ENCODE assay signal across 16 cellular contexts in the genomic region with DNA sequence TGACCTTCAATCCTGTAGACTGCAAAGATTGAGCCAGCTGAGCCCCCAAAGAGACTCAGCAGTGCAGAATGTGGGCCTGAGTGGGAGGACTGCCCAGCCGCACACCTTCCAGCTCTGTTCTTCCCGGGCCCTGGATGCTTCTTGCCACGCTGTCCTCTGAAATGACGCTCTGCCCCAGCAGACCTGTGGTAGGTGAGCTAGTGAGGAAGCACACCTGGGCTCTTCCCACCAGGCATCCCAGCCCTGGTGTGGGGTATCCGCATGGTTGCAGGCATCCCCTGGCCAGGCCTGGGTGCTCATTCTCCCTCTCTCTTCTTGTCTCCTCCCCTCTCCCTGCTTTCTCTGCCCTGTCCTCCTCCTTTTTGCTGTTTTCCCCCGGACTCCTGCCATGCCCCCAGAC.
"Had no signal": no experiment of that assay in that cellular context is flagged by ENCODE, and none has a peak within 500 bp of the region (broad histone marks: within the 10 kb centered on the region; RNA-seq: fewer than 3 reads in every experiment).

No MANE protein-coding gene starts in this region.

- H3K27ac Mint-ChIP-seq: activated B cell treated with CpG ODN at 0.5 μM for 24 hours; activated CD8-positive, alpha-beta T cell treated with anti-CD3 and anti-CD28 coated beads for 36 hours; activated T-cell treated with anti-CD3 and anti-CD28 coated beads, Interleukin-2, amount 50 U/mL, for 24 hours; stimulated activated memory B cell treated with anti-CD40 and anti-IgM and Interleukin-4, amounts not matched to agents 10 μg/mL and 1 μg/mL and 100 μg/mL, for 72 hours; T-cell had no signal

- H3K27me3 ChIP-seq: left lung, pancreas, spleen, upper lobe of left lung had no signal

- H3K9me3 Mint-ChIP-seq: activated B cell treated with CpG ODN at 0.5 μM for 24 hours; activated CD8-positive, alpha-beta T cell treated with anti-CD3 and anti-CD28 coated beads for 36 hours; activated T-cell treated with anti-CD3 and anti-CD28 coated beads, Interleukin-2, amount 50 U/mL, for 24 hours; stimulated activated memory B cell treated with anti-CD40 and anti-IgM and Interleukin-4, amounts not matched to agents 10 μg/mL and 1 μg/mL and 100 μg/mL, for 72 hours; T-cell had no signal

- H3K4me1 ChIP-seq: pancreas had no signal

- DNase-seq: activated B cell treated with CpG ODN at 0.5 μM for 24 hours; activated CD4-positive, alpha-beta T cell treated with anti-CD3 and anti-CD28 coated beads for 4 hours; activated CD8-positive, alpha-beta T cell treated with anti-CD3 and anti-CD28 coated beads for 36 hours; activated naive CD4-positive, alpha-beta T cell treated with anti-CD3 and anti-CD28 coated beads, Interleukin-2, amount 50 U/mL, for 16 hours; activated T-cell treated with anti-CD3 and anti-CD28 coated beads, Interleukin-2, amount 50 U/mL, for 24 hours; dermis blood vessel endothelial cell; left lung; naive B cell; spleen; stimulated activated CD4-positive, alpha-beta T cell treated with anti-CD3 and anti-CD28 coated beads, Interleukin-4, amount 100 ng/mL, for 4 hours; T-cell; upper lobe of left lung had no signal

- H3K4me3 ChIP-seq: left lung, pancreas, SK-N-MC, spleen, thoracic aorta, upper lobe of left lung had no signal

- H3K27me3 Mint-ChIP-seq: activated B cell treated with CpG ODN at 0.5 μM for 24 hours; activated CD8-positive, alpha-beta T cell treated with anti-CD3 and anti-CD28 coated beads for 36 hours; activated T-cell treated with anti-CD3 and anti-CD28 coated beads, Interleukin-2, amount 50 U/mL, for 24 hours; naive B cell; stimulated activated memory B cell treated with anti-CD40 and anti-IgM and Interleukin-4, amounts not matched to agents 10 μg/mL and 1 μg/mL and 100 μg/mL, for 72 hours; T-cell had no signal

- H3K9me3 ChIP-seq: left lung, pancreas, spleen, thoracic aorta, upper lobe of left lung had no signal

- H3K27ac ChIP-seq: left lung, pancreas, SK-N-MC, spleen, thoracic aorta, upper lobe of left lung had no signal

- H3K4me3 Mint-ChIP-seq: activated B cell treated with CpG ODN at 0.5 μM for 24 hours; activated CD8-positive, alpha-beta T cell treated with anti-CD3 and anti-CD28 coated beads for 36 hours; activated T-cell treated with anti-CD3 and anti-CD28 coated beads, Interleukin-2, amount 50 U/mL, for 24 hours; stimulated activated memory B cell treated with anti-CD40 and anti-IgM and Interleukin-4, amounts not matched to agents 10 μg/mL and 1 μg/mL and 100 μg/mL, for 72 hours; T-cell had no signal

- ATAC-seq: activated CD8-positive, alpha-beta T cell treated with anti-CD3 and anti-CD28 coated beads for 36 hours; left lung; stimulated activated memory B cell treated with anti-CD40 and anti-IgM and Interleukin-4, amounts not matched to agents 10 μg/mL and 1 μg/mL and 100 μg/mL, for 72 hours; T-cell had no signal
